ENCODE assay signal across 9 cellular contexts in the genomic region with DNA sequence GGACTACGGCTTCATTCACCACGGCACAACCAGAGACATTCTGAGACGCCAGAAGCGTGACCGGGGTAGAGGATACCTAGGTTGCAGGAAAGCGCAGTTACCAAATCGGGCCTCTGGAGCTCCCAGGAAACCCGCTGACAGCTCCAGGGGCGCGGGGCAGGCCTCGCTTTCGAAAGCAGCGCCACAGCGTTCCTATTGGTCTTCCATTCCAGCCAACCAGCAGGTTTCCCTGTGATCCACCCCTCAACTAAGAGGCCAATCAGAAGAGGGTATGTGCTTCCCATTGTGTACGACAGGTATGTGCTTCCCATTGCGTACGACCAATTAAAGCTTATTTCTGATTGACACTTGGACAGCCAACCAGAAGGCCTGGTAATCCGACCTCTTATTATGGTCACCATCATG. TPM values are rescaled to one million over a fixed set of nuclear protein-coding genes. Genes with fewer than 3 reads are reported as not detected.
DNase-seq lines count a peak whose midpoint lies in the region; ATAC-seq, FAIRE-seq and TF ChIP-seq lines count a peak whose summit lies in the region.
"Had no signal": no experiment of that assay in that cellular context is flagged by ENCODE, and none has a peak within 500 bp of the region (broad histone marks: within the 10 kb centered on the region; RNA-seq: fewer than 3 reads in every experiment).

No MANE protein-coding gene starts in this region.

- no peaks in the 10 kb centered on the region for H3K4me1 ChIP-seq in endodermal cell (ENCODE audit: control insufficient read depth, insufficient read depth, low read length)
- no peaks in the 10 kb centered on the region for H3K4me1 ChIP-seq in suprapubic skin
- no peaks in the 10 kb centered on the region for H3K4me1 ChIP-seq in mammary epithelial cell (ENCODE audit: insufficient read depth, low read length)

- peak overlapping the region; percentile 63 for H3K27ac Mint-ChIP-seq in endodermal cell

- no peak overlapping the region for H3K9ac ChIP-seq in endodermal cell (ENCODE audit: extremely low read depth, low read length, poor library complexity, severe bottlenecking)
- H3K9ac ChIP-seq in mammary epithelial cell (ENCODE audit: insufficient read depth, low read length), result no peak overlapping the region

- dilution Hi-C loops in mammary epithelial cell (cut with HindIII; ENCODE audit: low sequenced_read_pairs), result loop anchor here (5.0 kb wide), 1 partner anchor 51 kb away; no protein-coding TSS in a partner anchor

- no peaks in the 10 kb centered on the region for H4K20me1 ChIP-seq in mammary epithelial cell (ENCODE audit: insufficient read depth, low read length)

- CTCF ChIA-PET in mammary epithelial cell (lab: Charles Lee; ENCODE audit: low non-redundant PET), result no interaction called here

- H3K9me3 Mint-ChIP-seq in endodermal cell, result peaks cover 38% of the 10 kb centered on the region

- no peak overlapping the region for H2AFZ ChIP-seq in mammary epithelial cell (ENCODE audit: low read depth, low read length)

- H3K4me3 ChIP-seq in endodermal cell (ENCODE audit: low read length), result no peak overlapping the region
- H3K4me3 ChIP-seq in WERI-Rb-1 (ENCODE audit: low read depth, low read length), result no peak overlapping the region
- no peak overlapping the region for H3K4me3 ChIP-seq in suprapubic skin
- no peak overlapping the region for H3K4me3 ChIP-seq in mammary epithelial cell (replicated peaks in 1 of 3; ENCODE audit: insufficient read depth in 1 of 3, low read depth in 2 of 3, low read length in 3 of 3)

- peak overlapping the region; percentile 58 for H3K4me3 Mint-ChIP-seq in endodermal cell

- ATAC-seq in GM19452 (IDR thresholded peaks at IDR 0.05; ENCODE audit: unreplicated experiment) (peak; percentile 96), HG03442 (IDR thresholded peaks at IDR 0.05; ENCODE audit: unreplicated experiment) (peak; percentile 55)

- TF ChIP-seq EP300 in suprapubic skin (IDR thresholded peaks at IDR 0.05), result no peak

- WGBS in endodermal cell (ENCODE audit: insufficient coverage in 1 of 2, insufficient read length in 1 of 2), 2 experiments, result 44 to 89% methylated on average over 7 to 18 of the region's 18 CpGs
- WGBS in suprapubic skin, result 76% methylated on average over 18 of the region's 18 CpGs
- 89% methylated on average over 17 of the region's 18 CpGs for WGBS in mammary epithelial cell (ENCODE audit: low coverage, missing lambda C conversion rate)

- no peak overlapping the region for H3K4me2 ChIP-seq in mammary epithelial cell (ENCODE audit: insufficient read depth, low read depth, low read length)

- H3K36me3 ChIP-seq in endodermal cell (ENCODE audit: control insufficient read depth, insufficient read depth, low read length) (peaks cover 4% of the 10 kb centered on the region), WERI-Rb-1 (no peaks in the 10 kb centered on the region), suprapubic skin (no peaks in the 10 kb centered on the region), mammary epithelial cell (ENCODE audit: insufficient read depth, low read length) (peaks cover 4% of the 10 kb centered on the region)

- H3K27me3 ChIP-seq in endodermal cell (ENCODE audit: control insufficient read depth, insufficient read depth, low read length, poor library complexity, severe bottlenecking) (no peaks in the 10 kb centered on the region), WERI-Rb-1 (ENCODE audit: insufficient read depth, low read depth, severe bottlenecking) (no peaks in the 10 kb centered on the region), suprapubic skin (no peaks in the 10 kb centered on the region), mammary epithelial cell (ENCODE audit: insufficient read depth, low read length) (no peaks in the 10 kb centered on the region)

- DNase-seq in endodermal cell (peak; percentile 93), nucleus accumbens (lab: John Stamatoyannopoulos, UW) (peak in 35 of 56 donors; percentile 0 to 61 (median 6)), HTR-8/SVneo (ENCODE audit: insufficient read length, low spot score) (no peak), WERI-Rb-1 (no peak), suprapubic skin (ENCODE audit: low spot score in 2 of 2) (no peak), mammary epithelial cell (no peak)

- H3K79me2 ChIP-seq in mammary epithelial cell (ENCODE audit: insufficient read depth, low read length), result no peaks in the 10 kb centered on the region

- no peaks in the 10 kb centered on the region for H3K9me3 ChIP-seq in endodermal cell (ENCODE audit: control insufficient read depth, low read length)
- no peaks in the 10 kb centered on the region for H3K9me3 ChIP-seq in WERI-Rb-1 (ENCODE audit: severe bottlenecking)
- H3K9me3 ChIP-seq in suprapubic skin, result no peaks in the 10 kb centered on the region
- no peaks in the 10 kb centered on the region for H3K9me3 ChIP-seq in mammary epithelial cell (replicated peaks; ENCODE audit: insufficient read depth, low read length)

- BruUV-seq in mammary epithelial cell (replicated peaks; lab: Mats Ljungman, UMichigan), result no TSS peak

- peaks cover 8% of the 10 kb centered on the region for H3K36me3 Mint-ChIP-seq in endodermal cell (ENCODE audit: low read depth)

- H3K27me3 Mint-ChIP-seq in endodermal cell (ENCODE audit: insufficient read depth), result no peaks in the 10 kb centered on the region

- TF ChIP-seq CTCF in endodermal cell (conservative IDR thresholded peaks at IDR 0.05) (no peak), WERI-Rb-1 (IDR thresholded peaks at IDR 0.05; ENCODE audit: low read depth, low read length) (no peak), suprapubic skin (IDR thresholded peaks at IDR 0.05) (no peak), mammary epithelial cell (conservative IDR thresholded peaks at IDR 0.05 in 1 of 2, IDR thresholded peaks at IDR 0.05 in 1 of 2; ENCODE audit: extremely low read depth in 1 of 2, insufficient read depth in 1 of 2, low read depth in 1 of 2, low read length in 2 of 2) (no peak)

- TF ChIP-seq POLR2A in suprapubic skin (IDR thresholded peaks at IDR 0.05), result no peak

- H3K27ac ChIP-seq in endodermal cell (ENCODE audit: low read depth, low read length) (no peak overlapping the region), WERI-Rb-1 (no peak overlapping the region), suprapubic skin (no peak overlapping the region), mammary epithelial cell (ENCODE audit: insufficient read depth, low read depth, low read length) (no peak overlapping the region)
- H3K27ac ChIP-seq: HL-60 had no signal

- H3K4me1 Mint-ChIP-seq in endodermal cell, result no peaks in the 10 kb centered on the region

- FAIRE-seq in HTR-8/SVneo (lab: Jason Lieb, UNC), result no peak

- intact Hi-C loops in mammary epithelial cell (cut with micrococcal nuclease), result no loop called here

- in situ Hi-C loops in mammary epithelial cell (cut with MboI; ENCODE audit: low sequenced_read_pairs in 2 of 2), result no loop called here

RNA-seq across cellular contexts. Expression of a gene that starts 14.9 kb away (rescaled TPM):
- 10 to 100 TPM; 50.3 to 51.0 TPM for total RNA-seq in endodermal cell
- polyA plus RNA-seq in endodermal cell (2013, experiment 1 of 2), result 51.0 TPM
- 45.4 TPM for polyA plus RNA-seq in endodermal cell (2013, experiment 2 of 2)
- 10 to 100 TPM; 41.0 to 71.8 (median 65.3) TPM for total RNA-seq in suprapubic skin
- 10 to 100 TPM; 83.0 to 88.1 TPM for total RNA-seq in mammary epithelial cell
- 71.4 TPM for polyA plus RNA-seq in mammary epithelial cell
- 160 TPM for polyA minus RNA-seq in mammary epithelial cell

RNA-seq across cellular contexts. Expression of a gene that starts 42.4 kb away (rescaled TPM):
- 10 to 100 TPM; 14.6 to 17.5 TPM for total RNA-seq in endodermal cell
- 9.3 TPM for polyA plus RNA-seq in endodermal cell (2013, experiment 1 of 2)
- polyA plus RNA-seq in endodermal cell (2013, experiment 2 of 2), result 9.0 TPM
- total RNA-seq in suprapubic skin, result 10 to 100 TPM; 21.0 to 36.8 (median 28.2) TPM
- 10 to 100 TPM in 1 of 2 donors, 1 to 10 TPM in 1; 5.9 to 13.8 TPM for total RNA-seq in mammary epithelial cell
- 1.7 TPM for polyA plus RNA-seq in mammary epithelial cell
- 2.4 TPM for polyA minus RNA-seq in mammary epithelial cell

RNA-seq across cellular contexts. Expression of a gene that starts 53.3 kb away (rescaled TPM):
- total RNA-seq in endodermal cell (not detected), suprapubic skin (not detected), mammary epithelial cell (not detected)
- not detected for polyA plus RNA-seq in endodermal cell (2013, experiment 1 of 2)
- polyA plus RNA-seq in endodermal cell (2013, experiment 2 of 2), result not detected
- not detected for polyA plus RNA-seq in mammary epithelial cell
- polyA minus RNA-seq in mammary epithelial cell, result not detected

RNA-seq across cellular contexts. Expression of a gene that starts 58.2 kb away (rescaled TPM):
- total RNA-seq in endodermal cell (not detected), suprapubic skin (10 to 100 TPM in 2 of 4 donors, 1 to 10 TPM in 2; 2.6 to 15.0 (median 9.1) TPM), mammary epithelial cell (not detected)
- polyA plus RNA-seq in endodermal cell (2013, experiment 1 of 2), result not detected
- polyA plus RNA-seq in endodermal cell (2013, experiment 2 of 2), result not detected
- not detected for polyA plus RNA-seq in mammary epithelial cell
- polyA minus RNA-seq in mammary epithelial cell, result not detected

Comparison
In these comparisons a context has a peak if more than half of its experiments do, and no peak if none do; other contexts are left out.
1. DNase-seq: peak in endodermal cell (single experiment) and nucleus accumbens (35 of 56); none in HTR-8/SVneo (single experiment), WERI-Rb-1 (single experiment), suprapubic skin (0 of 2) and mammary epithelial cell (single experiment).